ENCODE assay signal across 12 cellular contexts in the genomic region with DNA sequence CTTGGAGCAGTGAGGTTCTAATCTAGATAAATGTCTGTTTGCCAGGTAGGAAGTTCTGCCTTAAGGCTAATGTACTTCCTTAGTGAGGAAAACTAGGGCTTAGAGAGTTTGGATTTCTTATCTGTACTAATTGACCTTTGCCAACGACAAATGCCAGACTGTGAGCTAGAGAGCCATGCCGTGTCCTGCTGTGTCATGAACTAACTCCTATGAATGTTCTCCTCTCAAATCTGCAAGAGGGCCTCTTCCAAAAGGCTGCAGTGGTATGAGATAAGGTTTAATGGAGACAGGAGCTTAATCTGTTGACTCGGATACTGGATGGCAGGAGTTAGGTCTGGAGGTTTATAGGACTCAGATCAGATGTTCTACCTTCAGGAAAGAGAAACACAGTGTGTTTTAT.
"Had no signal": no experiment of that assay in that cellular context is flagged by ENCODE, and none has a peak within 500 bp of the region (broad histone marks: within the 10 kb centered on the region; RNA-seq: fewer than 3 reads in every experiment).

No MANE protein-coding gene starts in this region.

- DNase-seq: effector CD4-positive, alpha-beta T cell; foreskin melanocyte; immature natural killer cell; naive thymus-derived CD4-positive, alpha-beta T cell; nephron progenitor cell; stimulated activated CD4-positive, alpha-beta T cell treated with anti-CD3 and anti-CD28 coated beads, Interleukin-12 subunit alpha, Interleukin-12 subunit beta, amount 100 ng/mL, for 4 hours; stimulated activated naive CD4-positive, alpha-beta T cell treated with Interleukin-2 at 50 U/mL for 16 hours; trophoblast cell had no signal

- H3K27ac ChIP-seq: coronary artery, parathyroid adenoma, prostate gland had no signal

- H3K27ac Mint-ChIP-seq: immature natural killer cell; naive thymus-derived CD4-positive, alpha-beta T cell; nephron progenitor cell had no signal

- H3K9me3 Mint-ChIP-seq: nephron progenitor cell had no signal

- H3K4me3 Mint-ChIP-seq: immature natural killer cell; naive thymus-derived CD4-positive, alpha-beta T cell had no signal

- H3K4me1 ChIP-seq: parathyroid adenoma, prostate gland had no signal

- H3K36me3 Mint-ChIP-seq: immature natural killer cell; naive thymus-derived CD4-positive, alpha-beta T cell had no signal

- H3K36me3 ChIP-seq: prostate gland had no signal

- H3K4me3 ChIP-seq: coronary artery, prostate gland had no signal

- H3K9me3 ChIP-seq: prostate gland had no signal

- ATAC-seq: naive thymus-derived CD4-positive, alpha-beta T cell; sciatic nerve had no signal
